ENCODE assay signal across 17 cellular contexts in genomic region chr9:134381262-134381661, GRCh38. TPM values are rescaled to one million over a fixed set of nuclear protein-coding genes. Genes with fewer than 3 reads are reported as not detected.
DNase-seq lines count a peak whose midpoint lies in the region; FAIRE-seq and TF ChIP-seq lines count a peak whose summit lies in the region.
"Had no signal": no experiment of that assay in that cellular context is flagged by ENCODE, and none has a peak within 500 bp of the region (broad histone marks: within the 10 kb centered on the region; RNA-seq: fewer than 3 reads in every experiment).

No MANE protein-coding gene starts in this region.

- peaks cover 81% of the 10 kb centered on the region for H3K36me3 Mint-ChIP-seq in dendritic cell treated with granulocyte-macrophage colony-stimulating factor and Interleukin-4, amounts not matched to agents 40 ng/mL and 50 ng/mL, for 4 days (ENCODE audit: low read depth)
- no peaks in the 10 kb centered on the region for H3K36me3 Mint-ChIP-seq in nephron progenitor cell (ENCODE audit: low read depth)
- H3K36me3 Mint-ChIP-seq: brain had no signal

- peak overlapping the region; percentile 96 for H3K27ac ChIP-seq in left ventricle myocardium inferior (replicated peaks)
- H3K27ac ChIP-seq: parathyroid adenoma had no signal

- no peak for DNase-seq in left ventricle myocardium inferior
- DNase-seq in cardiac septum (ENCODE audit: low spot score): no peak
- DNase-seq in nephron progenitor cell: no peak
- no peak for DNase-seq in NCI-H1436 treated with DMSO at 0.1 percent for 48 hours (lab: John Stamatoyannopoulos, UW)
- DNase-seq in activated effector memory CD4-positive, alpha-beta T cell treated with anti-CD3 and anti-CD28 coated beads, Interleukin-2, amount 50 U/mL, for 16 hours: no peak
- no peak for DNase-seq in superior temporal gyrus (ENCODE audit: extremely low spot score)
- DNase-seq in D721Med (ENCODE audit: insufficient read length, low spot score): no peak
- DNase-seq: heart left ventricle, MM.1S, NCI-H2029, NCI-H446 treated with DMSO at 0.1 percent for 48 hours had no signal

- no peak for FAIRE-seq in D721Med (lab: Jason Lieb, UNC)
- FAIRE-seq: H54, keratinocyte had no signal

- no peak for TF ChIP-seq CTCF in left ventricle myocardium inferior (IDR thresholded peaks at IDR 0.05; ENCODE audit: borderline replicate concordance)
- TF ChIP-seq CTCF in nephron progenitor cell (IDR thresholded peaks at IDR 0.05): no peak
- TF ChIP-seq CTCF in D721Med (IDR thresholded peaks at IDR 0.05; ENCODE audit: insufficient read depth, missing control alignments): no peak

- peak overlapping the region; percentile 66 for H3K4me3 Mint-ChIP-seq in dendritic cell treated with granulocyte-macrophage colony-stimulating factor and Interleukin-4, amounts not matched to agents 40 ng/mL and 50 ng/mL, for 4 days
- H3K4me3 Mint-ChIP-seq in nephron progenitor cell: no peak overlapping the region
- H3K4me3 Mint-ChIP-seq: brain had no signal

- H3K27ac Mint-ChIP-seq in dendritic cell treated with granulocyte-macrophage colony-stimulating factor and Interleukin-4, amounts not matched to agents 40 ng/mL and 50 ng/mL, for 4 days: peak overlapping the region; percentile 96
- peak overlapping the region; percentile 90 for H3K27ac Mint-ChIP-seq in nephron progenitor cell

- no peaks in the 10 kb centered on the region for H3K9me3 ChIP-seq in left ventricle myocardium inferior (replicated peaks)
- H3K9me3 ChIP-seq: heart left ventricle had no signal

- peaks cover 100% of the 10 kb centered on the region for H3K4me1 Mint-ChIP-seq in dendritic cell treated with granulocyte-macrophage colony-stimulating factor and Interleukin-4, amounts not matched to agents 40 ng/mL and 50 ng/mL, for 4 days (ENCODE audit: low read depth)
- H3K4me1 Mint-ChIP-seq in nephron progenitor cell: peaks cover 33% of the 10 kb centered on the region

- no peaks in the 10 kb centered on the region for H3K9me3 Mint-ChIP-seq in dendritic cell treated with granulocyte-macrophage colony-stimulating factor and Interleukin-4, amounts not matched to agents 40 ng/mL and 50 ng/mL, for 4 days
- no peaks in the 10 kb centered on the region for H3K9me3 Mint-ChIP-seq in nephron progenitor cell
- H3K9me3 Mint-ChIP-seq: brain had no signal

- peaks cover 100% of the 10 kb centered on the region for H3K4me1 ChIP-seq in left ventricle myocardium inferior

- no peaks in the 10 kb centered on the region for H3K27me3 Mint-ChIP-seq in dendritic cell treated with granulocyte-macrophage colony-stimulating factor and Interleukin-4, amounts not matched to agents 40 ng/mL and 50 ng/mL, for 4 days
- no peaks in the 10 kb centered on the region for H3K27me3 Mint-ChIP-seq in nephron progenitor cell (ENCODE audit: low read depth, poor library complexity)
- H3K27me3 Mint-ChIP-seq: brain had no signal

- no peak overlapping the region for H3K4me3 ChIP-seq in left ventricle myocardium inferior
- H3K4me3 ChIP-seq: heart left ventricle, smooth muscle cell had no signal

- no peaks in the 10 kb centered on the region for H3K36me3 ChIP-seq in left ventricle myocardium inferior
- H3K36me3 ChIP-seq: heart left ventricle had no signal

- no peaks in the 10 kb centered on the region for H3K27me3 ChIP-seq in left ventricle myocardium inferior (ENCODE audit: low read depth)
- H3K27me3 ChIP-seq: heart left ventricle had no signal

- intact Hi-C loops in left ventricle myocardium inferior (cut with micrococcal nuclease) (no loop called here), cardiac septum (cut with DNase I) (no loop called here)
- intact Hi-C loops in dendritic cell treated with granulocyte-macrophage colony-stimulating factor and Interleukin-4, amounts not matched to agents 40 ng/mL and 50 ng/mL, for 4 days (cut with micrococcal nuclease): loop anchor here (5.0 kb wide), 1 partner anchor 61 kb away; no protein-coding TSS in a partner anchor

RNA-seq across cellular contexts. Expression of gene RXRA, which starts 55.0 kb away (rescaled TPM):
- 57.1 TPM for total RNA-seq in left ventricle myocardium inferior
- 42.6 TPM for total RNA-seq in cardiac septum
